In the genomic region with DNA sequence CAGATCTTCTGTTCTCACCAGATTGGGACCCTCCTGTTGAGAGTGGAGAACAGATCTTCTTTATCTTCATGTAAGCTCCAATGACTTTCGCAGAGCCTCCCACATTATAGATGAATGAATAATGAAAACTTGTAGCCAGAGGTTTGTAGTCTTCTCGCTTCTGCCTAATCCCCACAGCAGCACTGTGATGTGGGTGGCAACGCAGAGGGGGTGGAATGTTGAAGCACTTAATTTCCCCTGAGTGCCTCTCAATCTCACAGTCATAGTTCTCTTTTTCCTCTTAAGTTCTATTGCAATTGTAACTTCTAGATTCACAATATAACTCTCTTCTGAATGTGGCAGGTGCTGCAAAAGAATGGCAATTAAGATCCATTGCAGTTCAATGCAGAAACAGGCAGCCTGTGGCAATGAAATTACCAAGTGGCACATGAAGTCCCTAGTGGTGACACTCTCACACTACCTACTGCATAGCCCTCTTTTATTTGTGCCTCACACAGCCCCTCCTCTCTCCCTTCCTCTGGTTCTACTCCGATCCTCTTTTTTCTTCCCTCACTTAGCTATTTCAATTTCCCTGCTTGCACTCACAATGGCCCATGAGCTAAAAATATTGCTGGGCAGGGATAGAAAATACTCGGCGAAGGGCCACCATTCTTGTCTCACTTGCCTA, we compare ENCODE assay signal across 10 cellular contexts.
A peak's percentile ranks its signal among the peaks of the same experiment; 100 is the strongest.
DNase-seq lines count a peak whose midpoint lies in the region; ATAC-seq and TF ChIP-seq lines count a peak whose summit lies in the region.
"Had no signal": no experiment of that assay in that cellular context is flagged by ENCODE, and none has a peak within 500 bp of the region (broad histone marks: within the 10 kb centered on the region; RNA-seq: fewer than 3 reads in every experiment).

No MANE protein-coding gene starts in this region.

- H3K9me3 ChIP-seq in Panc1 (ENCODE audit: control insufficient read depth, insufficient read depth, low read depth, low read length) = no peaks in the 10 kb centered on the region
- no peaks in the 10 kb centered on the region for H3K9me3 ChIP-seq in body of pancreas
- H3K9me3 ChIP-seq: transverse colon had no signal

- no peaks in the 10 kb centered on the region for H3K36me3 ChIP-seq in GM06990 (ENCODE audit: control insufficient read depth, insufficient read depth, low read length)
- no peaks in the 10 kb centered on the region for H3K36me3 ChIP-seq in Panc1 (ENCODE audit: control insufficient read depth, insufficient read depth, low read length)
- no peaks in the 10 kb centered on the region for H3K36me3 ChIP-seq in body of pancreas (replicated peaks in 1 of 2; ENCODE audit: insufficient read depth in 1 of 2, low read depth in 2 of 2)
- H3K36me3 ChIP-seq: transverse colon had no signal

- TF ChIP-seq POLR2A in body of pancreas (IDR thresholded peaks at IDR 0.05) = no peak

- peak; percentile 26 for TF ChIP-seq CTCF in GM06990 (IDR thresholded peaks at IDR 0.05; ENCODE audit: insufficient read depth, low read length, poor library complexity, severe bottlenecking)
- peak; percentile 42 for TF ChIP-seq CTCF in Panc1 (IDR thresholded peaks at IDR 0.05)
- no peak for TF ChIP-seq CTCF in body of pancreas (IDR thresholded peaks at IDR 0.05)

- intact Hi-C loops in Panc1 (cut with micrococcal nuclease; ENCODE audit: unreplicated experiment) = no loop called here
- intact Hi-C loops in body of pancreas (cut with DNase I) = no loop called here

- H3K27ac ChIP-seq in Panc1 (ENCODE audit: low read length) (no peak overlapping the region), body of pancreas (no peak overlapping the region)
- H3K27ac ChIP-seq: transverse colon had no signal

- POLR2A ChIA-PET in Panc1 (lab: Charles Lee) = no interaction called here

- no peak overlapping the region for H3K4me3 ChIP-seq in GM06990 (replicated peaks; ENCODE audit: low read depth, low read length)
- H3K4me3 ChIP-seq in Panc1 (ENCODE audit: low read depth in 2 of 2, low read length in 2 of 2) = no peak overlapping the region
- no peak overlapping the region for H3K4me3 ChIP-seq in body of pancreas
- H3K4me3 ChIP-seq: transverse colon had no signal

- H3K27me3 ChIP-seq in GM06990 (replicated peaks; ENCODE audit: control insufficient read depth, insufficient read depth, low read length) (no peaks in the 10 kb centered on the region; the same call in 1 of the 2 replicates), Panc1 (ENCODE audit: control insufficient read depth, insufficient read depth, low read length) (no peaks in the 10 kb centered on the region), body of pancreas (no peaks in the 10 kb centered on the region)
- H3K27me3 ChIP-seq: transverse colon had no signal

- DNase-seq in GM06990 (ENCODE audit: extremely low read depth, insufficient read length) (no peak), Panc1 (ENCODE audit: low read depth, low spot score) (no peak), iPS-NIHi7 (ENCODE audit: extremely low spot score) (peak; percentile 76), GM19238 (ENCODE audit: insufficient read length, low spot score) (no peak), T-helper 1 cell (no peak), body of pancreas (no peak)
- no peak for DNase-seq in stimulated activated naive CD4-positive, alpha-beta T cell treated with Interleukin-2 at 50 U/mL for 16 hours (lab: John Stamatoyannopoulos, UW)
- DNase-seq: effector memory CD8-positive, alpha-beta T cell; transverse colon had no signal

- no peaks in the 10 kb centered on the region for H3K4me1 ChIP-seq in Panc1 (ENCODE audit: control insufficient read depth, insufficient read depth, low read length)
- H3K4me1 ChIP-seq in body of pancreas = no peaks in the 10 kb centered on the region
- H3K4me1 ChIP-seq: transverse colon had no signal

- BruUV-seq in Panc1 (replicated peaks; lab: Mats Ljungman, UMichigan) = no TSS peak

- 55 to 68% methylated on average over 6 of the region's 6 CpGs for WGBS in body of pancreas, 2 donors

- CTCF ChIA-PET in Panc1 (lab: Charles Lee) = no interaction called here

- ATAC-seq in HG02938 (IDR thresholded peaks at IDR 0.05; ENCODE audit: unreplicated experiment) (peak; percentile 55), Panc1 (peak; percentile 70; the same call in 1 of the 2 replicates), body of pancreas (no peak)
- ATAC-seq: effector memory CD8-positive, alpha-beta T cell had no signal

- in situ Hi-C loops in Panc1 (cut with HindIII; ENCODE audit: low pct_unique_long_range_greater_than_20kb, low sequenced_read_pairs) = no loop called here

Comparison
In these comparisons a context has a peak if more than half of its experiments do, and no peak if none do; other contexts are left out.
1. CTCF ChIP-seq: peak in GM06990 (single experiment) and Panc1 (single experiment); none in body of pancreas (0 of 7).